Comparison of ENCODE assay signal across 8 cellular contexts in the genomic region with DNA sequence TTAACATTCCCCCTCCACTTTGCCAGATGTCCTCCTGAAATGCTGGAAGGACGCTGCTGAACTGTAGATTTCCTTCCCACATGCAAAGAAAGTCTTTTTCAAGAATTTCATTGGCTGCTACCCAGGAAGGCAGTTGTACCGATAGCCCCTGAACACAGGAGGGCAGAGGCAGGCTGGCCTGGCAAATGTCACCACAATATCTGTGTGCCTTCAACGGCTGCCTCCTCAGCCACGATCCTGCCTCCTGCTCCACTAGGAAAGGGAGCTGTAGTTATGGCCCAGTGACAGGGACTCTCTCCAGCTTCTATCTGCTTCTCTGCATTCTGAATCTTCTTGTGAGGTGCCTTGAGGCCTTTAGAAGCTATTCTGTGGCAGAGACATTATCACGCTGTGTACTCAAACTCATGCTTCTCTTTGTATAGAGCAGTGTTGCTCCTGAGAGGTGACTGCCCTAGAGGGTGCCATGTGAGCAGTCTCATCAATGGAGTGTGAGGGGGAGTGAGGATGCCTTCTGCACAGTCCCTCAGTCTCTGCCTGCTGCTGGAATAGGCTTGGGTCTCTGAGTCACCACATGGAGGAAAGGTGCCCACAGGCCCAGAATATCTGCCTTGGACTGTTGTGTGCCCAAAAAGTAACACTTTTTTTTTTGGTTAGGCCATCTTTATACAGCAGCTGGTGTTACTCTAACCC.
A peak's percentile ranks its signal among the peaks of the same experiment; 100 is the strongest.
DNase-seq lines count a peak whose midpoint lies in the region; ATAC-seq and TF ChIP-seq lines count a peak whose summit lies in the region.

No MANE protein-coding gene starts in this region.

- no peaks in the 10 kb centered on the region for H4K20me1 ChIP-seq in Karpas-422 (ENCODE audit: insufficient read depth, low read depth, low read length)

- no peak overlapping the region for H3K4me2 ChIP-seq in Karpas-422 (ENCODE audit: low read depth, low read length, poor library complexity, severe bottlenecking)

- peak overlapping the region; percentile 69; the same call in 1 of the 2 replicates for H2AFZ ChIP-seq in Karpas-422 (ENCODE audit: low read length)

- H3K79me2 ChIP-seq in Karpas-422 (ENCODE audit: low read length): no peaks in the 10 kb centered on the region

- peak; percentile 67 for TF ChIP-seq CTCF in AG09319 (IDR thresholded peaks at IDR 0.05; ENCODE audit: low read depth, low read length)

- no peaks in the 10 kb centered on the region for H3K27me3 ChIP-seq in Karpas-422 (ENCODE audit: low read length)

- no peak overlapping the region for H3K27ac ChIP-seq in Karpas-422 (ENCODE audit: low read length)

- H3K9ac ChIP-seq in Karpas-422 (ENCODE audit: low read length): no peak overlapping the region

- no peaks in the 10 kb centered on the region for H3K36me3 ChIP-seq in Karpas-422 (ENCODE audit: insufficient read depth, low read length)

- no peaks in the 10 kb centered on the region for H3K9me3 ChIP-seq in Karpas-422 (ENCODE audit: low read length)

- ATAC-seq in GM18517 (IDR thresholded peaks at IDR 0.05; ENCODE audit: unreplicated experiment) (peak; percentile 53), HG02938 (IDR thresholded peaks at IDR 0.05; ENCODE audit: unreplicated experiment) (no peak)

- H3K9me2 ChIP-seq in Karpas-422 (replicated peaks; ENCODE audit: insufficient read depth, low read length): no peaks in the 10 kb centered on the region

- H3K4me3 ChIP-seq in Karpas-422 (ENCODE audit: low read length): no peak overlapping the region

- peaks cover 13% of the 10 kb centered on the region for H3K4me1 ChIP-seq in Karpas-422 (ENCODE audit: low read length)

- DNase-seq in AG09319 (ENCODE audit: extremely low read depth, low read depth) (peak; percentile 48), Karpas-422 (peak; percentile 68), SW480 (ENCODE audit: low spot score) (peak; percentile 52), foreskin melanocyte (peak; percentile 37), pons (ENCODE audit: low spot score) (peak; percentile 79)
- no peak for DNase-seq in activated CD4-positive, alpha-beta T cell treated with anti-CD3 and anti-CD28 coated beads for 4 hours

Comparison
In these comparisons a context has a peak if more than half of its experiments do, and no peak if none do; other contexts are left out.
1. DNase-seq: peak in AG09319 (single experiment), Karpas-422 (single experiment), SW480 (single experiment), foreskin melanocyte (single experiment) and pons (single experiment); none in activated CD4-positive, alpha-beta T cell treated with anti-CD3 and anti-CD28 coated beads for 4 hours (0 of 2).